ENCODE assay signal across 12 cellular contexts in the genomic region with DNA sequence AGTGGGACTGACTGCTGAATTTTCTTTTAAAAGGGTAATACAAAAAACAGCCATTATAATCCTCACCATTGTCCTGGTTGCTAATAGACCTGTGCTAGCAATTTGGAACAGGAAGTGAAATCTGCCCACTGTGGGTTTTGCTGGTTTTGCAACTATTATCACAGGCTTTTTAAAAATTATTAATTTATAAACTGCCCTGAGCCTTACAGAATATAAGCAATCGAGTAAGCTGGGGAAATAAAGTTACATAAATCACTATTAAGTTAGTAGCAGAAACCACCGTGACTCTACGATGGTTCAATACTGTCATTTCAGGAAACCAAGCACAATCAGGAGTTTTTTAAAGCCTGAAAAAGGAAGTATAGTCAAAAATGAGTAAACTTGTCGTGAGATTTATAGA.
A peak's percentile ranks its signal among the peaks of the same experiment; 100 is the strongest.
DNase-seq lines count a peak whose midpoint lies in the region; ATAC-seq and TF ChIP-seq lines count a peak whose summit lies in the region.
"Had no signal": no experiment of that assay in that cellular context is flagged by ENCODE, and none has a peak within 500 bp of the region (broad histone marks: within the 10 kb centered on the region; RNA-seq: fewer than 3 reads in every experiment).

No MANE protein-coding gene starts in this region.

- no peak for DNase-seq in natural killer cell treated with Interleukin-12 subunit alpha and Interleukin-12 subunit beta and Interleukin-15 and Interleukin-18, amount 100 ng/mL, for 72 hours (ENCODE audit: low spot score)
- DNase-seq in natural killer cell (no peak), islet precursor cell (no peak)
- no peak for DNase-seq in activated naive CD4-positive, alpha-beta T cell treated with anti-CD3 and anti-CD28 coated beads, Interleukin-2, amount 10 ng/mL, durations not matched to agents 7 days and 5 days
- DNase-seq in activated T-helper 2 cell treated with anti-CD3 and anti-CD28 coated beads, Interferon-gamma antibody, Interleukin-2, Interleukin-4, amounts not matched to agents 10 μg/mL and 5 μg/mL and 100 μg/mL, durations not matched to agents 14 hours and 24 hours and 36 hours (ENCODE audit: low spot score) = no peak
- no peak for DNase-seq in activated T-cell treated with anti-CD3 and anti-CD28 coated beads, Interleukin-2, amount 50 U/mL, for 48 hours
- DNase-seq: NCI-H1930; occipital lobe; SHP77; stimulated activated CD4-positive, alpha-beta T cell treated with anti-CD3 and anti-CD28 coated beads, Interleukin-4, amount 100 ng/mL, for 24 hours had no signal

- H3K9me3 Mint-ChIP-seq in natural killer cell treated with Interleukin-12 subunit alpha and Interleukin-12 subunit beta and Interleukin-15 and Interleukin-18, amount 100 ng/mL, for 72 hours = no peaks in the 10 kb centered on the region
- H3K9me3 Mint-ChIP-seq in natural killer cell = peaks cover 0 to 3% of the 10 kb centered on the region in 2 donors
- no peaks in the 10 kb centered on the region for H3K9me3 Mint-ChIP-seq in activated naive CD4-positive, alpha-beta T cell treated with anti-CD3 and anti-CD28 coated beads, Interleukin-2, amount 10 ng/mL, durations not matched to agents 7 days and 5 days
- no peaks in the 10 kb centered on the region for H3K9me3 Mint-ChIP-seq in activated T-helper 2 cell treated with anti-CD3 and anti-CD28 coated beads, Interferon-gamma antibody, Interleukin-2, Interleukin-4, amounts not matched to agents 10 μg/mL and 5 μg/mL and 100 μg/mL, durations not matched to agents 14 hours and 24 hours and 36 hours

- H3K4me3 Mint-ChIP-seq in natural killer cell treated with Interleukin-12 subunit alpha and Interleukin-12 subunit beta and Interleukin-15 and Interleukin-18, amount 100 ng/mL, for 72 hours = peak overlapping the region; percentile 2
- no peak overlapping the region for H3K4me3 Mint-ChIP-seq in natural killer cell
- H3K4me3 Mint-ChIP-seq in activated naive CD4-positive, alpha-beta T cell treated with anti-CD3 and anti-CD28 coated beads, Interleukin-2, amount 10 ng/mL, durations not matched to agents 7 days and 5 days = no peak overlapping the region
- H3K4me3 Mint-ChIP-seq in activated T-helper 2 cell treated with anti-CD3 and anti-CD28 coated beads, Interferon-gamma antibody, Interleukin-2, Interleukin-4, amounts not matched to agents 10 μg/mL and 5 μg/mL and 100 μg/mL, durations not matched to agents 14 hours and 24 hours and 36 hours (ENCODE audit: low read depth) = no peak overlapping the region

- peaks cover 5 to 20% of the 10 kb centered on the region in 2 donors for H3K27me3 Mint-ChIP-seq in natural killer cell treated with Interleukin-12 subunit alpha and Interleukin-12 subunit beta and Interleukin-15 and Interleukin-18, amount 100 ng/mL, for 72 hours
- H3K27me3 Mint-ChIP-seq in natural killer cell (ENCODE audit: low read depth in 2 of 2) = peaks cover 3 to 4% of the 10 kb centered on the region in 2 donors
- no peaks in the 10 kb centered on the region for H3K27me3 Mint-ChIP-seq in activated naive CD4-positive, alpha-beta T cell treated with anti-CD3 and anti-CD28 coated beads, Interleukin-2, amount 10 ng/mL, durations not matched to agents 7 days and 5 days
- H3K27me3 Mint-ChIP-seq in activated T-helper 2 cell treated with anti-CD3 and anti-CD28 coated beads, Interferon-gamma antibody, Interleukin-2, Interleukin-4, amounts not matched to agents 10 μg/mL and 5 μg/mL and 100 μg/mL, durations not matched to agents 14 hours and 24 hours and 36 hours (ENCODE audit: low read depth) = peaks cover 9% of the 10 kb centered on the region

- H3K27ac Mint-ChIP-seq in natural killer cell treated with Interleukin-12 subunit alpha and Interleukin-12 subunit beta and Interleukin-15 and Interleukin-18, amount 100 ng/mL, for 72 hours = no peak overlapping the region
- no peak overlapping the region for H3K27ac Mint-ChIP-seq in natural killer cell
- no peak overlapping the region for H3K27ac Mint-ChIP-seq in activated naive CD4-positive, alpha-beta T cell treated with anti-CD3 and anti-CD28 coated beads, Interleukin-2, amount 10 ng/mL, durations not matched to agents 7 days and 5 days
- no peak overlapping the region for H3K27ac Mint-ChIP-seq in activated T-helper 2 cell treated with anti-CD3 and anti-CD28 coated beads, Interferon-gamma antibody, Interleukin-2, Interleukin-4, amounts not matched to agents 10 μg/mL and 5 μg/mL and 100 μg/mL, durations not matched to agents 14 hours and 24 hours and 36 hours

- no peak for TF ChIP-seq CTCF in natural killer cell (IDR thresholded peaks at IDR 0.05)

- ATAC-seq in natural killer cell treated with Interleukin-12 subunit alpha and Interleukin-12 subunit beta and Interleukin-15 and Interleukin-18, amount 100 ng/mL, for 72 hours = peak in 1 of 2 donors; percentile 48
- ATAC-seq in natural killer cell (no peak), HG02852 (IDR thresholded peaks at IDR 0.05; ENCODE audit: unreplicated experiment) (peak; percentile 75), HG03571 (IDR thresholded peaks at IDR 0.05; ENCODE audit: unreplicated experiment) (peak; percentile 94)

- peaks cover 0 to 5% of the 10 kb centered on the region in 2 donors for H3K4me1 Mint-ChIP-seq in natural killer cell treated with Interleukin-12 subunit alpha and Interleukin-12 subunit beta and Interleukin-15 and Interleukin-18, amount 100 ng/mL, for 72 hours (ENCODE audit: low read depth in 2 of 2)
- H3K4me1 Mint-ChIP-seq in natural killer cell = peaks cover 4 to 5% of the 10 kb centered on the region in 2 donors
- no peaks in the 10 kb centered on the region for H3K4me1 Mint-ChIP-seq in activated naive CD4-positive, alpha-beta T cell treated with anti-CD3 and anti-CD28 coated beads, Interleukin-2, amount 10 ng/mL, durations not matched to agents 7 days and 5 days
- peaks cover 1% of the 10 kb centered on the region for H3K4me1 Mint-ChIP-seq in activated T-helper 2 cell treated with anti-CD3 and anti-CD28 coated beads, Interferon-gamma antibody, Interleukin-2, Interleukin-4, amounts not matched to agents 10 μg/mL and 5 μg/mL and 100 μg/mL, durations not matched to agents 14 hours and 24 hours and 36 hours (ENCODE audit: low read depth)

- intact Hi-C loops in natural killer cell (cut with micrococcal nuclease) = no loop called here
- intact Hi-C loops in activated T-helper 2 cell treated with anti-CD3 and anti-CD28 coated beads, Interferon-gamma antibody, Interleukin-2, Interleukin-4, amounts not matched to agents 10 μg/mL and 5 μg/mL and 100 μg/mL, durations not matched to agents 14 hours and 24 hours and 36 hours (cut with micrococcal nuclease) = no loop called here

- CTCF ChIA-PET in activated naive CD4-positive, alpha-beta T cell treated with anti-CD3 and anti-CD28 coated beads, Interleukin-2, amount 10 ng/mL, durations not matched to agents 7 days and 5 days (lab: Charles Lee) = no interaction called here

- no peaks in the 10 kb centered on the region for H3K36me3 Mint-ChIP-seq in natural killer cell treated with Interleukin-12 subunit alpha and Interleukin-12 subunit beta and Interleukin-15 and Interleukin-18, amount 100 ng/mL, for 72 hours
- no peaks in the 10 kb centered on the region for H3K36me3 Mint-ChIP-seq in natural killer cell
- no peaks in the 10 kb centered on the region for H3K36me3 Mint-ChIP-seq in activated naive CD4-positive, alpha-beta T cell treated with anti-CD3 and anti-CD28 coated beads, Interleukin-2, amount 10 ng/mL, durations not matched to agents 7 days and 5 days
- H3K36me3 Mint-ChIP-seq in activated T-helper 2 cell treated with anti-CD3 and anti-CD28 coated beads, Interferon-gamma antibody, Interleukin-2, Interleukin-4, amounts not matched to agents 10 μg/mL and 5 μg/mL and 100 μg/mL, durations not matched to agents 14 hours and 24 hours and 36 hours (ENCODE audit: low read depth) = no peaks in the 10 kb centered on the region

Comparison
In these comparisons a context has a peak if more than half of its experiments do, and no peak if none do; other contexts are left out.
1. ATAC-seq: peak in HG02852 (single experiment) and HG03571 (single experiment); none in natural killer cell (0 of 3).